Comparison of ENCODE assay signal across 1 cellular context in genomic region chr12:74365178-74365964, GRCh38.
TF ChIP-seq lines count a peak whose summit lies in the region.

No MANE protein-coding gene starts in this region.

TF ChIP-seq in K562, 482 proteins besides CTCF, POLR2A, EP300 and RAD21 (continued from another document):
- TF ChIP-seq CHAMP1 (IDR thresholded peaks at IDR 0.05) = no peak
- TF ChIP-seq HLTF (IDR thresholded peaks at IDR 0.05) = no peak
- TF ChIP-seq YY1 (IDR thresholded peaks at IDR 0.05; ENCODE audit: borderline replicate concordance in 1 of 3, control insufficient read depth in 1 of 3, extremely low read depth in 1 of 3, insufficient read depth in 3 of 3, insufficient read length in 1 of 3, insufficient replicate concordance in 2 of 3, low read depth in 1 of 3, low read length in 2 of 3) = no peak
- TF ChIP-seq E2F6 (IDR thresholded peaks at IDR 0.05; ENCODE audit: borderline replicate concordance in 1 of 2, extremely low read depth in 1 of 2, insufficient read depth in 1 of 2, insufficient read length in 1 of 2, low read depth in 1 of 2, low read length in 1 of 2, poor library complexity in 1 of 2, severe bottlenecking in 1 of 2) = peak in 1 of 2 experiments; percentile 41
- no peak for TF ChIP-seq HDGF (IDR thresholded peaks at IDR 0.05)
- no peak for TF ChIP-seq SMARCB1 (IDR thresholded peaks at IDR 0.05; ENCODE audit: insufficient read length, low read depth)
- no peak for TF ChIP-seq GTF2E2 (tag; IDR thresholded peaks at IDR 0.05)
- TF ChIP-seq RBBP5 (IDR thresholded peaks at IDR 0.05; ENCODE audit: borderline replicate concordance, insufficient read depth, low read length, poor library complexity, severe bottlenecking) = no peak
- peak; percentile 53 for TF ChIP-seq SMC3 (conservative IDR thresholded peaks at IDR 0.05; ENCODE audit: insufficient read depth, low read depth, low read length)
- no peak for TF ChIP-seq ETS1 (conservative IDR thresholded peaks at IDR 0.05; ENCODE audit: control insufficient read depth, low read depth, low read length)
- no peak for TF ChIP-seq ARID3B (CRISPR knock-in tag; IDR thresholded peaks at IDR 0.05; ENCODE audit: borderline replicate concordance)
- no peak for TF ChIP-seq ZNF212 (CRISPR knock-in tag; IDR thresholded peaks at IDR 0.05)
- no peak for TF ChIP-seq ZNF766 (CRISPR knock-in tag; conservative IDR thresholded peaks at IDR 0.05)
- 0 out of 2 replicates have a peak, but pooled peaks have one; percentile 24 for TF ChIP-seq ZBTB9 (CRISPR knock-in tag; IDR thresholded peaks at IDR 0.05)
- TF ChIP-seq IRF2 (CRISPR knock-in tag; IDR thresholded peaks at IDR 0.05) = no peak
- TF ChIP-seq STAG1 (CRISPR knock-in tag; IDR thresholded peaks at IDR 0.05; ENCODE audit: borderline replicate concordance) = 0 out of 2 replicates have a peak, but pooled peaks have one; percentile 14
- no peak for TF ChIP-seq SOX6 (IDR thresholded peaks at IDR 0.05)
- TF ChIP-seq CHCHD3 (CRISPR knock-in tag; IDR thresholded peaks at IDR 0.05) = no peak
- TF ChIP-seq CREBBP (IDR thresholded peaks at IDR 0.05; ENCODE audit: low read depth, low read length) = no peak
- TF ChIP-seq MCM2 (IDR thresholded peaks at IDR 0.05; ENCODE audit: low read depth) = no peak
- no peak for TF ChIP-seq BMI1 (IDR thresholded peaks at IDR 0.05; ENCODE audit: low read length)
- no peak for TF ChIP-seq MCM3 (IDR thresholded peaks at IDR 0.05)
TF ChIP-seq in K562: peak in this region for 6.
